8 cellular contexts compared by ENCODE assay signal in the genomic region with DNA sequence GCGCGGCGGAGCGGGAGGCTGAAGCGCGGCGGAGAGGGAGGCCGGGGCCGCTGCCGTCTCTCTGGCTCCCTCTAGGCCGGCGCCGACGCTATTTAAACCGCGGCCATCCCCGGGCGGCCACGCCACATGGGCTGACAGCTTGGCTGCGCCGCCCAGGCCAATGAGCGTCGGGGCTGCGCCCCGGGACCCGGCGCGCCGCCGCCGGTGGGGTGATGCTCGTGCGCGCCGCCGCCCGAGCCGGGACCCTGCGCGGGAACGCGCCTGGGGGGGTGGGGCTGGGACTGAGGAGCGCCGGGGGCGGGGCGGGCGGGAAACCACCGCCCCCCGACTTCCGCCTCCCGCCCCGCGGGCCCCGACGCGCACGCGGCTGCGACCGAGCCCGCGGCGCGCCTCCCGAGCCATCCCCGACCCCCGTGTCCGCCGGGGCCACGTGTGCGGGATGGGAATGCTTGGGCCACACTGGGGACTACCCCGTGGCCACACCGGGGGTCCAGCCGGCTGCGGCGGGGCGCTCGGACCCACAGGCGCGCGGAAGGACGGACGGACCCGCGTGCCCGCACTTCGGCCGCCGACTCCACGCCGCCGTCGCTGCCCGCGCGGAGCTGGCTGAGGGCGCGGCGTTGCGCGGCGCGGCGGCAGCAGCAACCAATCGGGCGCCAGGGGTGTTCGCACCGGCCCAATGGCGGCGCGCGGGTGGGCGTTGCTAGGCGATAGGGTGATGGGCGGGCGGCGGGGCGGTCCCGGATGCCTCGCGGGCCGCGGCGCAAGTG. TPM values are rescaled to one million over a fixed set of nuclear protein-coding genes. Genes with fewer than 3 reads are reported as not detected.
DNase-seq lines count a peak whose midpoint lies in the region; ATAC-seq and TF ChIP-seq lines count a peak whose summit lies in the region.

Gene FASN, minus strand, starts transcription at position 68 of the 770 bp plus-strand sequence. CDS start 1,791 bp downstream, outside the sequence.

- no CpG with 5 or more reads among the region's 124 CpGs for WGBS in esophagus squamous epithelium, 2 donors

- H3K9me3 ChIP-seq in esophagus squamous epithelium = no peaks in the 10 kb centered on the region

- peak within 1 kb of the TSS; percentile 91 to 99 (median 98) for H3K27ac ChIP-seq in esophagus squamous epithelium

- peak; percentile 52 for DNase-seq in DMS79 (lab: John Stamatoyannopoulos, UW)
- DNase-seq in KG1 (lab: John Stamatoyannopoulos, UW) = peak; percentile 93
- peak; percentile 91 for DNase-seq in activated T-cell treated with anti-CD3 and anti-CD28 coated beads, Interleukin-2, amount 50 U/mL, for 4 hours
- peak; percentile 58 for DNase-seq in esophagus squamous epithelium (lab: John Stamatoyannopoulos, UW)
- peak; percentile 93 for DNase-seq in naive B cell

- no peaks in the 10 kb centered on the region for H3K27me3 ChIP-seq in esophagus squamous epithelium

- intact Hi-C loops in esophagus squamous epithelium (cut with DNase I) = no loop called here

- peak; percentile 64 for ATAC-seq in GM21723 (IDR thresholded peaks at IDR 0.05; ENCODE audit: unreplicated experiment)
- peak; percentile 85 to 86 for ATAC-seq in activated T-cell treated with anti-CD3 and anti-CD28 coated beads, Interleukin-2, amount 50 U/mL, for 4 hours
- ATAC-seq in naive B cell (ENCODE audit: low read depth in 2 of 2) = peak; percentile 81 to 82
- peak; percentile 90 for ATAC-seq in stimulated activated memory B cell treated with anti-CD40 and anti-IgM and Interleukin-4, amounts not matched to agents 10 μg/mL and 1 μg/mL and 100 μg/mL, for 72 hours

- H3K4me3 Mint-ChIP-seq in activated T-cell treated with anti-CD3 and anti-CD28 coated beads, Interleukin-2, amount 50 U/mL, for 4 hours = peak within 1 kb of the TSS; percentile 78
- peak within 1 kb of the TSS; percentile 63 to 85 (median 76) for H3K4me3 Mint-ChIP-seq in naive B cell
- H3K4me3 Mint-ChIP-seq in stimulated activated memory B cell treated with anti-CD40 and anti-IgM and Interleukin-4, amounts not matched to agents 10 μg/mL and 1 μg/mL and 100 μg/mL, for 72 hours = peak within 1 kb of the TSS; percentile 90

- peaks cover 17 to 34% (median 20%) of the 10 kb centered on the region in 3 donors for H3K36me3 ChIP-seq in esophagus squamous epithelium

- H3K27me3 Mint-ChIP-seq in activated T-cell treated with anti-CD3 and anti-CD28 coated beads, Interleukin-2, amount 50 U/mL, for 4 hours (ENCODE audit: low read depth) = no peaks in the 10 kb centered on the region
- no peaks in the 10 kb centered on the region for H3K27me3 Mint-ChIP-seq in naive B cell
- H3K27me3 Mint-ChIP-seq in stimulated activated memory B cell treated with anti-CD40 and anti-IgM and Interleukin-4, amounts not matched to agents 10 μg/mL and 1 μg/mL and 100 μg/mL, for 72 hours = no peaks in the 10 kb centered on the region

- H3K4me1 ChIP-seq in esophagus squamous epithelium = peaks cover 36 to 66% (median 38%) of the 10 kb centered on the region in 3 donors

- TF ChIP-seq CTCF in esophagus squamous epithelium (IDR thresholded peaks at IDR 0.05) = peak in 3 of 6 experiments; percentile 50 to 55 (median 52)

- peak within 1 kb of the TSS in 2 of 6 donors; percentile 87 to 88 for H3K27ac Mint-ChIP-seq in naive B cell
- H3K27ac Mint-ChIP-seq in stimulated activated memory B cell treated with anti-CD40 and anti-IgM and Interleukin-4, amounts not matched to agents 10 μg/mL and 1 μg/mL and 100 μg/mL, for 72 hours = peak within 1 kb of the TSS; percentile 94

- peak within 1 kb of the TSS; percentile 60 to 95 (median 86) for H3K4me3 ChIP-seq in esophagus squamous epithelium

- peaks cover 2% of the 10 kb centered on the region for H3K36me3 Mint-ChIP-seq in activated T-cell treated with anti-CD3 and anti-CD28 coated beads, Interleukin-2, amount 50 U/mL, for 4 hours (ENCODE audit: insufficient read depth)
- H3K36me3 Mint-ChIP-seq in naive B cell = no peaks in the 10 kb centered on the region
- peaks cover 3% of the 10 kb centered on the region for H3K36me3 Mint-ChIP-seq in stimulated activated memory B cell treated with anti-CD40 and anti-IgM and Interleukin-4, amounts not matched to agents 10 μg/mL and 1 μg/mL and 100 μg/mL, for 72 hours

- H3K9me3 Mint-ChIP-seq in activated T-cell treated with anti-CD3 and anti-CD28 coated beads, Interleukin-2, amount 50 U/mL, for 4 hours = no peaks in the 10 kb centered on the region
- no peaks in the 10 kb centered on the region for H3K9me3 Mint-ChIP-seq in naive B cell
- no peaks in the 10 kb centered on the region for H3K9me3 Mint-ChIP-seq in stimulated activated memory B cell treated with anti-CD40 and anti-IgM and Interleukin-4, amounts not matched to agents 10 μg/mL and 1 μg/mL and 100 μg/mL, for 72 hours

- TF ChIP-seq POLR2A in esophagus squamous epithelium (IDR thresholded peaks at IDR 0.05) = peak in 3 of 4 donors; percentile 96 to 99 (median 97)

- peaks cover 7% of the 10 kb centered on the region for H3K4me1 Mint-ChIP-seq in activated T-cell treated with anti-CD3 and anti-CD28 coated beads, Interleukin-2, amount 50 U/mL, for 4 hours (ENCODE audit: low read depth)
- peaks cover 0 to 8% (median 7%) of the 10 kb centered on the region in 3 donors for H3K4me1 Mint-ChIP-seq in naive B cell
- H3K4me1 Mint-ChIP-seq in stimulated activated memory B cell treated with anti-CD40 and anti-IgM and Interleukin-4, amounts not matched to agents 10 μg/mL and 1 μg/mL and 100 μg/mL, for 72 hours = peaks cover 28% of the 10 kb centered on the region

TF ChIP-seq in PFSK-1, 5 proteins besides CTCF, POLR2A, EP300 and RAD21:
- TF ChIP-seq POLR2AphosphoS5 (IDR thresholded peaks at IDR 0.05; ENCODE audit: low read depth, low read length) = peak; percentile 93
- no peak for TF ChIP-seq FOXP2 (optimal IDR thresholded peaks at IDR 0.05; ENCODE audit: borderline replicate concordance, extremely low read depth, extremely low read length, insufficient read depth)
- TF ChIP-seq SIN3A (IDR thresholded peaks at IDR 0.05; ENCODE audit: borderline replicate concordance, insufficient read depth, low read length) = peak; percentile 86; the same call in 1 of the 2 replicates
- peak; percentile 97 for TF ChIP-seq TAF1 (IDR thresholded peaks at IDR 0.05; ENCODE audit: borderline replicate concordance, insufficient read depth, low read length)
- TF ChIP-seq REST (IDR thresholded peaks at IDR 0.05; ENCODE audit: insufficient read depth in 1 of 2, low read depth in 2 of 2, low read length in 2 of 2) = peak; percentile 36 to 42; a peak in 1 of 4 replicates

RNA-seq across cellular contexts. Expression of gene FASN, which starts in this region (rescaled TPM):
- polyA plus RNA-seq in PFSK-1 (2012; ENCODE audit: insufficient read length, low read depth) = 420 TPM
- total RNA-seq in activated T-cell treated with anti-CD3 and anti-CD28 coated beads, Interleukin-2, amount 50 U/mL, for 4 hours = 100 to 1,000 TPM; 365 to 468 (median 403) TPM
- total RNA-seq in esophagus squamous epithelium = 100 to 1,000 TPM in 2 of 4 donors, 10 to 100 TPM in 2; 72.8 to 302 (median 143) TPM
- under 1 TPM in 5 of 6 donors, not detected in 1; 0.05 to 0.75 (median 0.50) TPM for polyA plus RNA-seq in naive B cell (ENCODE audit: low read depth in 6 of 6)

Comparison
In these comparisons a context has a peak if more than half of its experiments do, and no peak if none do; other contexts are left out.
1. Peak in every context shown above with its lines: DNase-seq, ATAC-seq, H3K4me3 ChIP-seq and H3K27ac ChIP-seq.
2. Peak in DNase-seq and ATAC-seq in naive B cell; RNA of the gene not detected or under 1 TPM.